ENCODE assay signal across 18 cellular contexts in genomic region chr13:112134150-112135075, GRCh38.
"Had no signal": no experiment of that assay in that cellular context is flagged by ENCODE, and none has a peak within 500 bp of the region (broad histone marks: within the 10 kb centered on the region; RNA-seq: fewer than 3 reads in every experiment).

No MANE protein-coding gene starts in this region.

- H3K27me3 Mint-ChIP-seq: activated B cell treated with CpG ODN at 0.5 μM for 24 hours; activated CD4-positive, alpha-beta T cell treated with anti-CD3 and anti-CD28 coated beads, Interleukin-2, amount 10 ng/mL, durations not matched to agents 24 days and 14 days; memory B cell had no signal

- H3K4me3 Mint-ChIP-seq: activated B cell treated with CpG ODN at 0.5 μM for 24 hours; activated CD4-positive, alpha-beta T cell treated with anti-CD3 and anti-CD28 coated beads, Interleukin-2, amount 10 ng/mL, durations not matched to agents 24 days and 14 days; central memory CD8-positive, alpha-beta T cell; memory B cell; T-helper 17 cell had no signal

- H3K9me3 Mint-ChIP-seq: activated B cell treated with CpG ODN at 0.5 μM for 24 hours; activated CD4-positive, alpha-beta T cell treated with anti-CD3 and anti-CD28 coated beads, Interleukin-2, amount 10 ng/mL, durations not matched to agents 24 days and 14 days; activated naive CD4-positive, alpha-beta T cell treated with anti-CD3 and anti-CD28 coated beads, Interleukin-2, amount 50 U/mL, for 72 hours; activated T-helper 2 cell treated with anti-CD3 and anti-CD28 coated beads, Interferon-gamma antibody, Interleukin-2, Interleukin-4, amounts not matched to agents 10 μg/mL and 5 μg/mL and 100 μg/mL, durations not matched to agents 14 hours and 24 hours and 36 hours; central memory CD8-positive, alpha-beta T cell; memory B cell had no signal

- H3K9me3 ChIP-seq: body of pancreas, esophagus squamous epithelium, left ventricle myocardium inferior, neutrophil had no signal

- ATAC-seq: activated naive CD4-positive, alpha-beta T cell treated with anti-CD3 and anti-CD28 coated beads, Interleukin-2, amount 50 U/mL, for 72 hours; body of pancreas; foreskin keratinocyte; T-helper 17 cell had no signal

- H3K27ac ChIP-seq: body of pancreas, esophagus squamous epithelium, foreskin keratinocyte, left ventricle myocardium inferior, neutrophil, skin epidermis had no signal

- H3K36me3 ChIP-seq: esophagus squamous epithelium, left ventricle myocardium inferior, neutrophil had no signal

- H3K4me1 ChIP-seq: body of pancreas, esophagus squamous epithelium, foreskin keratinocyte, left ventricle myocardium inferior had no signal

- DNase-seq: activated B cell treated with CpG ODN at 0.5 μM for 24 hours; activated CD4-positive, alpha-beta T cell treated with anti-CD3 and anti-CD28 coated beads, Interleukin-2, amount 10 ng/mL, durations not matched to agents 24 days and 14 days; activated CD8-positive, alpha-beta memory T cell treated with anti-CD3 and anti-CD28 coated beads for 24 hours; amniotic stem cell; body of pancreas; esophagus squamous epithelium; foreskin keratinocyte; left ventricle myocardium inferior; substantia nigra; T-helper 17 cell; trophoblast cell had no signal

- H3K4me3 ChIP-seq: body of pancreas, esophagus squamous epithelium, left ventricle myocardium inferior, skin epidermis had no signal

- FAIRE-seq: endometrium had no signal

- H3K27me3 ChIP-seq: foreskin keratinocyte, neutrophil had no signal

- H3K36me3 Mint-ChIP-seq: activated naive CD4-positive, alpha-beta T cell treated with anti-CD3 and anti-CD28 coated beads, Interleukin-2, amount 50 U/mL, for 72 hours; memory B cell had no signal

- H3K4me1 Mint-ChIP-seq: activated B cell treated with CpG ODN at 0.5 μM for 24 hours; activated CD4-positive, alpha-beta T cell treated with anti-CD3 and anti-CD28 coated beads, Interleukin-2, amount 10 ng/mL, durations not matched to agents 24 days and 14 days; central memory CD8-positive, alpha-beta T cell; memory B cell; T-helper 17 cell had no signal

- H3K27ac Mint-ChIP-seq: activated B cell treated with CpG ODN at 0.5 μM for 24 hours; activated CD4-positive, alpha-beta T cell treated with anti-CD3 and anti-CD28 coated beads, Interleukin-2, amount 10 ng/mL, durations not matched to agents 24 days and 14 days; activated naive CD4-positive, alpha-beta T cell treated with anti-CD3 and anti-CD28 coated beads, Interleukin-2, amount 50 U/mL, for 72 hours; activated T-helper 2 cell treated with anti-CD3 and anti-CD28 coated beads, Interferon-gamma antibody, Interleukin-2, Interleukin-4, amounts not matched to agents 10 μg/mL and 5 μg/mL and 100 μg/mL, durations not matched to agents 14 hours and 24 hours and 36 hours; memory B cell; T-helper 17 cell had no signal
